Comparison of ENCODE assay signal across 1 cellular context in genomic region chr17:7237266-7237760, GRCh38.
TF ChIP-seq lines count a peak whose summit lies in the region.

No MANE protein-coding gene starts in this region.

TF ChIP-seq in endothelial cell of umbilical vein, 7 proteins besides CTCF, POLR2A, EP300 and RAD21:
- no peak for TF ChIP-seq GATA2 (IDR thresholded peaks at IDR 0.05; ENCODE audit: insufficient read depth, insufficient read length, low read depth, low read length)
- no peak for TF ChIP-seq MYC (IDR thresholded peaks at IDR 0.05; ENCODE audit: low read depth, low read length)
- TF ChIP-seq FOS (IDR thresholded peaks at IDR 0.05; ENCODE audit: borderline replicate concordance, insufficient read depth, low read length), result no peak
- no peak for TF ChIP-seq MAX (IDR thresholded peaks at IDR 0.05; ENCODE audit: insufficient read depth, insufficient read length)
- no peak for TF ChIP-seq EZH2 (IDR thresholded peaks at IDR 0.05; ENCODE audit: borderline replicate concordance, low read depth, low read length, severe bottlenecking)
- no peak for TF ChIP-seq JUN (IDR thresholded peaks at IDR 0.05; ENCODE audit: borderline replicate concordance, insufficient read depth, insufficient read length, low read depth)
- no peak for TF ChIP-seq POLR2AphosphoS5 (IDR thresholded peaks at IDR 0.05; ENCODE audit: insufficient read depth, low read depth, low read length)
